Comparison of ENCODE assay signal across 8 cellular contexts in genomic region chr2:62196278-62196901, GRCh38. TPM values are rescaled to one million over a fixed set of nuclear protein-coding genes. Genes with fewer than 3 reads are reported as not detected.
DNase-seq lines count a peak whose midpoint lies in the region; ATAC-seq, FAIRE-seq and TF ChIP-seq lines count a peak whose summit lies in the region.

No MANE protein-coding gene starts in this region.

- FAIRE-seq in GM19239 (lab: Jason Lieb, UNC) (no peak), D721Med (lab: Jason Lieb, UNC) (no peak)

- H3K27me3 Mint-ChIP-seq in T-helper 1 cell treated with Interleukin-12 subunit alpha and Interleukin-12 subunit beta and Interleukin-4 antibody, amounts not matched to agents 30 μg/mL and 1 μg/mL, for 36 hours (ENCODE audit: low read depth) = peaks cover 4% of the 10 kb centered on the region

- CTCF ChIA-PET in A673 (lab: Charles Lee) = no interaction called here

- peak overlapping the region; percentile 87 for H3K4me3 Mint-ChIP-seq in T-helper 1 cell treated with Interleukin-12 subunit alpha and Interleukin-12 subunit beta and Interleukin-4 antibody, amounts not matched to agents 30 μg/mL and 1 μg/mL, for 36 hours

- POLR2A ChIA-PET in A673 (lab: Charles Lee; ENCODE audit: low non-redundant PET) = no interaction called here

- no peaks in the 10 kb centered on the region for H3K27me3 ChIP-seq in A673 (replicated peaks; ENCODE audit: insufficient read depth, low read depth, low read length, poor library complexity)

- TF ChIP-seq CTCF in A673 (conservative IDR thresholded peaks at IDR 0.05; ENCODE audit: low read depth, low read length) = no peak
- TF ChIP-seq CTCF in astrocyte of the spinal cord (IDR thresholded peaks at IDR 0.05; ENCODE audit: low read depth, low read length) = peak; percentile 6
- no peak for TF ChIP-seq CTCF in D721Med (IDR thresholded peaks at IDR 0.05; ENCODE audit: insufficient read depth, missing control alignments)

- H3K9me3 Mint-ChIP-seq in T-helper 1 cell treated with Interleukin-12 subunit alpha and Interleukin-12 subunit beta and Interleukin-4 antibody, amounts not matched to agents 30 μg/mL and 1 μg/mL, for 36 hours = no peaks in the 10 kb centered on the region

- DNase-seq in A673 (ENCODE audit: low spot score) = peak; percentile 38
- peak; percentile 15 for DNase-seq in GM19239 (ENCODE audit: insufficient read length, low spot score)
- no peak for DNase-seq in astrocyte of the spinal cord (ENCODE audit: low read depth, low spot score)
- peak; percentile 67 for DNase-seq in iPS-NIHi7 (ENCODE audit: extremely low spot score)
- peak; percentile 57 for DNase-seq in stimulated activated CD4-positive, alpha-beta T cell treated with anti-CD3 and anti-CD28 coated beads, Interleukin-12 subunit alpha, Interleukin-12 subunit beta, amount 100 ng/mL, for 4 hours
- DNase-seq in D721Med (ENCODE audit: insufficient read length, low spot score) = no peak

- H3K9me3 ChIP-seq in A673 (ENCODE audit: low read depth, low read length, poor library complexity, severe bottlenecking) = no peaks in the 10 kb centered on the region

- peak overlapping the region; percentile 88 for H3K27ac Mint-ChIP-seq in T-helper 1 cell treated with Interleukin-12 subunit alpha and Interleukin-12 subunit beta and Interleukin-4 antibody, amounts not matched to agents 30 μg/mL and 1 μg/mL, for 36 hours

- H3K27ac ChIP-seq in A673 (ENCODE audit: low read depth, low read length, poor library complexity, severe bottlenecking) = peak overlapping the region; percentile 74

- in situ Hi-C loops in astrocyte of the spinal cord (cut with HindIII; ENCODE audit: low sequenced_read_pairs) = no loop called here

- peaks cover 40% of the 10 kb centered on the region for H3K4me1 Mint-ChIP-seq in T-helper 1 cell treated with Interleukin-12 subunit alpha and Interleukin-12 subunit beta and Interleukin-4 antibody, amounts not matched to agents 30 μg/mL and 1 μg/mL, for 36 hours (ENCODE audit: low read depth)

- peak; percentile 24 for ATAC-seq in HG03432 (IDR thresholded peaks at IDR 0.05; ENCODE audit: unreplicated experiment)

- H3K36me3 Mint-ChIP-seq in T-helper 1 cell treated with Interleukin-12 subunit alpha and Interleukin-12 subunit beta and Interleukin-4 antibody, amounts not matched to agents 30 μg/mL and 1 μg/mL, for 36 hours (ENCODE audit: low read depth) = no peaks in the 10 kb centered on the region

- H3K36me3 ChIP-seq in A673 (ENCODE audit: insufficient read depth, low read length, poor library complexity, severe bottlenecking) = no peaks in the 10 kb centered on the region

- H3K4me3 ChIP-seq in A673 (ENCODE audit: low read depth, low read length, poor library complexity, severe bottlenecking) = peak overlapping the region; percentile 98
- peak overlapping the region; percentile 94 for H3K4me3 ChIP-seq in astrocyte of the spinal cord (ENCODE audit: low read depth, low read length)

- BruUV-seq in A673 (replicated peaks; lab: Mats Ljungman, UMichigan) = no TSS peak

- intact Hi-C loops in A673 (cut with micrococcal nuclease; ENCODE audit: unreplicated experiment) = loop anchor here (10.0 kb wide), 1 partner anchor 218 kb away; no protein-coding TSS in a partner anchor

- H3K4me1 ChIP-seq in A673 (ENCODE audit: insufficient read depth, low read length, poor library complexity, severe bottlenecking) = peaks cover 9% of the 10 kb centered on the region

RNA-seq across cellular contexts. Expression of gene B3GNT2, which starts 0.5 kb away (rescaled TPM):
- 6.2 and 6.5 TPM in 2 replicates for total RNA-seq in A673 (2021)

Comparison
In these comparisons a context has a peak if more than half of its experiments do, and no peak if none do; other contexts are left out.
1. DNase-seq: peak in A673 (single experiment), GM19239 (single experiment), iPS-NIHi7 (single experiment) and stimulated activated CD4-positive, alpha-beta T cell treated with anti-CD3 and anti-CD28 coated beads, Interleukin-12 subunit alpha, Interleukin-12 subunit beta, amount 100 ng/mL, for 4 hours (single experiment); none in astrocyte of the spinal cord (single experiment) and D721Med (single experiment).